Comparison of ENCODE assay signal across 1 cellular context in genomic region chr11:128451651-128452470, GRCh38.
TF ChIP-seq lines count a peak whose summit lies in the region.

No MANE protein-coding gene starts in this region.

TF ChIP-seq in GM23338, 12 proteins besides CTCF, POLR2A, EP300 and RAD21 (continued from another document):
- TF ChIP-seq, protein P1, sequence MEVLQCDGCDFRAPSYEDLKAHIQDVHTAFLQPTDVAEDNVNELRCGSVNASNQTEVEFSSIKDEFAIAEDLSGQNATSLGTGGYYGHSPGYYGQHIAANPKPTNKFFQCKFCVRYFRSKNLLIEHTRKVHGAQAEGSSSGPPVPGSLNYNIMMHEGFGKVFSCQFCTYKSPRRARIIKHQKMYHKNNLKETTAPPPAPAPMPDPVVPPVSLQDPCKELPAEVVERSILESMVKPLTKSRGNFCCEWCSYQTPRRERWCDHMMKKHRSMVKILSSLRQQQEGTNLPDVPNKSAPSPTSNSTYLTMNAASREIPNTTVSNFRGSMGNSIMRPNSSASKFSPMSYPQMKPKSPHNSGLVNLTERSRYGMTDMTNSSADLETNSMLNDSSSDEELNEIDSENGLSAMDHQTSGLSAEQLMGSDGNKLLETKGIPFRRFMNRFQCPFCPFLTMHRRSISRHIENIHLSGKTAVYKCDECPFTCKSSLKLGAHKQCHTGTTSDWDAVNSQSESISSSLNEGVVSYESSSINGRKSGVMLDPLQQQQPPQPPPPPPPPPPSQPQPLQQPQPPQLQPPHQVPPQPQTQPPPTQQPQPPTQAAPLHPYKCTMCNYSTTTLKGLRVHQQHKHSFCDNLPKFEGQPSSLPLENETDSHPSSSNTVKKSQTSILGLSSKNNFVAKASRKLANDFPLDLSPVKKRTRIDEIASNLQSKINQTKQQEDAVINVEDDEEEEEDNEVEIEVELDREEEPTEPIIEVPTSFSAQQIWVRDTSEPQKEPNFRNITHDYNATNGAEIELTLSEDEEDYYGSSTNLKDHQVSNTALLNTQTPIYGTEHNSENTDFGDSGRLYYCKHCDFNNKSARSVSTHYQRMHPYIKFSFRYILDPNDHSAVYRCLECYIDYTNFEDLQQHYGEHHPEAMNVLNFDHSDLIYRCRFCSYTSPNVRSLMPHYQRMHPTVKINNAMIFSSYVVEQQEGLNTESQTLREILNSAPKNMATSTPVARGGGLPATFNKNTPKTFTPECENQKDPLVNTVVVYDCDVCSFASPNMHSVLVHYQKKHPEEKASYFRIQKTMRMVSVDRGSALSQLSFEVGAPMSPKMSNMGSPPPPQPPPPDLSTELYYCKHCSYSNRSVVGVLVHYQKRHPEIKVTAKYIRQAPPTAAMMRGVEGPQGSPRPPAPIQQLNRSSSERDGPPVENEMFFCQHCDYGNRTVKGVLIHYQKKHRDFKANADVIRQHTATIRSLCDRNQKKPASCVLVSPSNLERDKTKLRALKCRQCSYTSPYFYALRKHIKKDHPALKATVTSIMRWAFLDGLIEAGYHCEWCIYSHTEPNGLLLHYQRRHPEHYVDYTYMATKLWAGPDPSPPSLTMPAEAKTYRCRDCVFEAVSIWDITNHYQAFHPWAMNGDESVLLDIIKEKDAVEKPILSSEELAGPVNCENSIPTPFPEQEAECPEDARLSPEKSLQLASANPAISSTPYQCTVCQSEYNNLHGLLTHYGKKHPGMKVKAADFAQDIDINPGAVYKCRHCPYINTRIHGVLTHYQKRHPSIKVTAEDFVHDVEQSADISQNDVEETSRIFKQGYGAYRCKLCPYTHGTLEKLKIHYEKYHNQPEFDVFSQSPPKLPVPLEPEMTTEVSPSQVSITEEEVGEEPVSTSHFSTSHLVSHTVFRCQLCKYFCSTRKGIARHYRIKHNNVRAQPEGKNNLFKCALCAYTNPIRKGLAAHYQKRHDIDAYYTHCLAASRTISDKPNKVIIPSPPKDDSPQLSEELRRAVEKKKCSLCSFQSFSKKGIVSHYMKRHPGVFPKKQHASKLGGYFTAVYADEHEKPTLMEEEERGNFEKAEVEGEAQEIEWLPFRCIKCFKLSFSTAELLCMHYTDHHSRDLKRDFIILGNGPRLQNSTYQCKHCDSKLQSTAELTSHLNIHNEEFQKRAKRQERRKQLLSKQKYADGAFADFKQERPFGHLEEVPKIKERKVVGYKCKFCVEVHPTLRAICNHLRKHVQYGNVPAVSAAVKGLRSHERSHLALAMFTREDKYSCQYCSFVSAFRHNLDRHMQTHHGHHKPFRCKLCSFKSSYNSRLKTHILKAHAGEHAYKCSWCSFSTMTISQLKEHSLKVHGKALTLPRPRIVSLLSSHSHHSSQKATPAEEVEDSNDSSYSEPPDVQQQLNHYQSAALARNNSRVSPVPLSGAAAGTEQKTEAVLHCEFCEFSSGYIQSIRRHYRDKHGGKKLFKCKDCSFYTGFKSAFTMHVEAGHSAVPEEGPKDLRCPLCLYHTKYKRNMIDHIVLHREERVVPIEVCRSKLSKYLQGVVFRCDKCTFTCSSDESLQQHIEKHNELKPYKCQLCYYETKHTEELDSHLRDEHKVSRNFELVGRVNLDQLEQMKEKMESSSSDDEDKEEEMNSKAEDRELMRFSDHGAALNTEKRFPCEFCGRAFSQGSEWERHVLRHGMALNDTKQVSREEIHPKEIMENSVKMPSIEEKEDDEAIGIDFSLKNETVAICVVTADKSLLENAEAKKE (CRISPR knock-in tag; IDR thresholded peaks at IDR 0.05), result no peak
